In genomic region chr4:55348436-55348835, GRCh38 we compare ENCODE assay signal across 17 cellular contexts. TPM values are rescaled to one million over a fixed set of nuclear protein-coding genes. Genes with fewer than 3 reads are reported as not detected.
DNase-seq lines count a peak whose midpoint lies in the region; ATAC-seq and TF ChIP-seq lines count a peak whose summit lies in the region.
"Had no signal": no experiment of that assay in that cellular context is flagged by ENCODE, and none has a peak within 500 bp of the region (broad histone marks: within the 10 kb centered on the region; RNA-seq: fewer than 3 reads in every experiment).

No MANE protein-coding gene starts in this region.

- H3K9me3 ChIP-seq in PC-3 (ENCODE audit: low read length) (no peaks in the 10 kb centered on the region), spleen (peaks cover 0 to 4% (median 0%) of the 10 kb centered on the region in 8 donors)
- H3K9me3 ChIP-seq: A549, left ventricle myocardium inferior, MG63, right atrium auricular region, stomach had no signal

- H3K9ac ChIP-seq in PC-3 (ENCODE audit: low read length) = peak overlapping the region; percentile 42

- intact Hi-C loops in activated CD8-positive, alpha-beta T cell treated with anti-CD3 and anti-CD28 coated beads for 36 hours (cut with micrococcal nuclease) = loop anchor here (5.0 kb wide), 1 partner anchor 204 kb away; no protein-coding TSS in a partner anchor
- intact Hi-C loops in PC-3 (cut with micrococcal nuclease) = loop anchor here (1.0 to 5.0 kb wide), 7 partner anchors 10 to 519 kb away; no protein-coding TSS in a partner anchor
- intact Hi-C loops in spleen (cut with DNase I; ENCODE audit: low total_unique reads) = loop anchor here (5.0 to 10.0 kb wide), 2 partner anchors 46 to 204 kb away; partner anchors contain the start of gene TMEM165

- no peaks in the 10 kb centered on the region for H3K27me3 Mint-ChIP-seq in activated CD8-positive, alpha-beta T cell treated with anti-CD3 and anti-CD28 coated beads for 36 hours
- H3K27me3 Mint-ChIP-seq in activated CD8-positive, alpha-beta T cell treated with anti-CD3 and anti-CD28 coated beads, Interleukin-2, amount 10 ng/mL, durations not matched to agents 7 days and 5 days (ENCODE audit: low read depth) = no peaks in the 10 kb centered on the region
- H3K27me3 Mint-ChIP-seq in endothelial cell (ENCODE audit: unreplicated experiment) = no peaks in the 10 kb centered on the region
- no peaks in the 10 kb centered on the region for H3K27me3 Mint-ChIP-seq in stimulated activated naive CD8-positive, alpha-beta T cell treated with anti-CD3 and anti-CD28 coated beads, Interleukin-15, amount 100 ng/mL, for 72 hours
- H3K27me3 Mint-ChIP-seq: activated naive CD8-positive, alpha-beta T cell treated with anti-CD3 and anti-CD28 coated beads, Interleukin-2, amount 10 ng/mL, durations not matched to agents 7 days and 5 days; naive B cell had no signal

- no peak for ATAC-seq in activated CD8-positive, alpha-beta T cell treated with anti-CD3 and anti-CD28 coated beads for 36 hours
- ATAC-seq in activated CD8-positive, alpha-beta T cell treated with anti-CD3 and anti-CD28 coated beads, Interleukin-2, amount 10 ng/mL, durations not matched to agents 7 days and 5 days = no peak
- ATAC-seq in PC-3 (peak; percentile 43), GM21717 (IDR thresholded peaks at IDR 0.05; ENCODE audit: unreplicated experiment) (no peak)
- ATAC-seq in stimulated activated naive CD8-positive, alpha-beta T cell treated with anti-CD3 and anti-CD28 coated beads, Interleukin-15, amount 100 ng/mL, for 72 hours = no peak
- ATAC-seq: A549 had no signal

- H2AFZ ChIP-seq in PC-3 (ENCODE audit: low read length) = no peak overlapping the region

- CTCF ChIA-PET in activated CD8-positive, alpha-beta T cell treated with anti-CD3 and anti-CD28 coated beads for 36 hours (lab: Charles Lee) = interaction anchor here (1.1 to 4.8 kb wide), 2 partner anchors 36 to 46 kb away, joined by 3 to 28 read pairs; partner anchors contain the start of gene TMEM165
- CTCF ChIA-PET in activated CD8-positive, alpha-beta T cell treated with anti-CD3 and anti-CD28 coated beads, Interleukin-2, amount 10 ng/mL, durations not matched to agents 7 days and 5 days (lab: Charles Lee) = no interaction called here
- CTCF ChIA-PET in PC-3 (lab: Charles Lee) = no interaction called here

- no peaks in the 10 kb centered on the region for H3K9me2 ChIP-seq in PC-3 (replicated peaks; ENCODE audit: low read length)

- no peak overlapping the region for H3K27ac Mint-ChIP-seq in activated CD8-positive, alpha-beta T cell treated with anti-CD3 and anti-CD28 coated beads for 36 hours
- no peak overlapping the region for H3K27ac Mint-ChIP-seq in activated CD8-positive, alpha-beta T cell treated with anti-CD3 and anti-CD28 coated beads, Interleukin-2, amount 10 ng/mL, durations not matched to agents 7 days and 5 days
- no peak overlapping the region for H3K27ac Mint-ChIP-seq in endothelial cell (ENCODE audit: unreplicated experiment)
- no peak overlapping the region for H3K27ac Mint-ChIP-seq in stimulated activated naive CD8-positive, alpha-beta T cell treated with anti-CD3 and anti-CD28 coated beads, Interleukin-15, amount 100 ng/mL, for 72 hours
- H3K27ac Mint-ChIP-seq: activated naive CD8-positive, alpha-beta T cell treated with anti-CD3 and anti-CD28 coated beads, Interleukin-2, amount 10 ng/mL, durations not matched to agents 7 days and 5 days; naive B cell had no signal

- peak overlapping the region; percentile 83 for H3K4me3 Mint-ChIP-seq in activated CD8-positive, alpha-beta T cell treated with anti-CD3 and anti-CD28 coated beads for 36 hours
- H3K4me3 Mint-ChIP-seq in activated CD8-positive, alpha-beta T cell treated with anti-CD3 and anti-CD28 coated beads, Interleukin-2, amount 10 ng/mL, durations not matched to agents 7 days and 5 days = no peak overlapping the region
- peak overlapping the region; percentile 68 for H3K4me3 Mint-ChIP-seq in endothelial cell (ENCODE audit: unreplicated experiment)
- peak overlapping the region; percentile 18 to 92 for H3K4me3 Mint-ChIP-seq in stimulated activated naive CD8-positive, alpha-beta T cell treated with anti-CD3 and anti-CD28 coated beads, Interleukin-15, amount 100 ng/mL, for 72 hours

- WGBS in spleen, 5 donors = 86 to 92% (median 89%) methylated on average over 2 of the region's 2 CpGs

- peaks cover 25% of the 10 kb centered on the region for H3K4me1 Mint-ChIP-seq in activated CD8-positive, alpha-beta T cell treated with anti-CD3 and anti-CD28 coated beads for 36 hours (ENCODE audit: low read depth)
- H3K4me1 Mint-ChIP-seq in activated CD8-positive, alpha-beta T cell treated with anti-CD3 and anti-CD28 coated beads, Interleukin-2, amount 10 ng/mL, durations not matched to agents 7 days and 5 days (ENCODE audit: low read depth) = peaks cover 17% of the 10 kb centered on the region
- peaks cover 29% of the 10 kb centered on the region for H3K4me1 Mint-ChIP-seq in endothelial cell (ENCODE audit: unreplicated experiment)
- peaks cover 35% of the 10 kb centered on the region for H3K4me1 Mint-ChIP-seq in stimulated activated naive CD8-positive, alpha-beta T cell treated with anti-CD3 and anti-CD28 coated beads, Interleukin-15, amount 100 ng/mL, for 72 hours

- H3F3A ChIP-seq in PC-3 (ENCODE audit: low read length, unreplicated experiment) = no peaks in the 10 kb centered on the region

- H3K79me2 ChIP-seq in PC-3 (ENCODE audit: low read length) = peaks cover 25% of the 10 kb centered on the region; the same call in 1 of the 2 replicates

- TF ChIP-seq POLR2A in spleen (IDR thresholded peaks at IDR 0.05) = no peak

- peaks cover 49% of the 10 kb centered on the region for H3K4me1 ChIP-seq in PC-3 (ENCODE audit: insufficient read depth, low read length)
- H3K4me1 ChIP-seq in spleen = peaks cover 7 to 32% (median 17%) of the 10 kb centered on the region in 6 donors

- no peaks in the 10 kb centered on the region for H3K27me3 ChIP-seq in PC-3 (ENCODE audit: low read length)
- H3K27me3 ChIP-seq in spleen (replicated peaks in 1 of 7) = no peaks in the 10 kb centered on the region
- H3K27me3 ChIP-seq: MG63, right atrium auricular region, stomach had no signal

- TF ChIP-seq CTCF in activated CD8-positive, alpha-beta T cell treated with anti-CD3 and anti-CD28 coated beads for 36 hours (IDR thresholded peaks at IDR 0.05) = no peak
- TF ChIP-seq CTCF in PC-3 (conservative IDR thresholded peaks at IDR 0.05; ENCODE audit: low read depth, low read length) = no peak
- no peak for TF ChIP-seq CTCF in endothelial cell (IDR thresholded peaks at IDR 0.05; ENCODE audit: unreplicated experiment)
- TF ChIP-seq CTCF in spleen (IDR thresholded peaks at IDR 0.05 in 8 of 11, conservative IDR thresholded peaks at IDR 0.05 in 3 of 11) = no peak

- BruUV-seq in PC-3 (replicated peaks; lab: Mats Ljungman, UMichigan) = no TSS peak

- H3K4me3 ChIP-seq in PC-3 (ENCODE audit: low read length) (peak overlapping the region; percentile 23; the same call in 1 of the 2 replicates), spleen (no peak overlapping the region)
- H3K4me3 ChIP-seq: A549, left ventricle myocardium inferior, MG63, right atrium auricular region, stomach had no signal

- no peak for DNase-seq in activated CD8-positive, alpha-beta T cell treated with anti-CD3 and anti-CD28 coated beads for 36 hours
- DNase-seq in activated CD8-positive, alpha-beta T cell treated with anti-CD3 and anti-CD28 coated beads, Interleukin-2, amount 10 ng/mL, durations not matched to agents 7 days and 5 days = no peak
- DNase-seq in PC-3 (peak; percentile 91), endothelial cell (ENCODE audit: low spot score) (no peak), spleen (no peak), NCI-H128 (lab: John Stamatoyannopoulos, UW; ENCODE audit: unreplicated experiment) (no peak)
- DNase-seq in stimulated activated naive CD8-positive, alpha-beta T cell treated with anti-CD3 and anti-CD28 coated beads, Interleukin-15, amount 100 ng/mL, for 72 hours = no peak
- DNase-seq: activated CD8-positive, alpha-beta memory T cell treated with anti-CD3 and anti-CD28 coated beads for 24 hours; activated naive CD8-positive, alpha-beta T cell treated with anti-CD3 and anti-CD28 coated beads, Interleukin-2, amount 10 ng/mL, durations not matched to agents 7 days and 5 days; DMS 273 treated with DMSO at 0.1 percent for 48 hours; left ventricle myocardium inferior; MG63; naive B cell; stomach had no signal

- peak overlapping the region; percentile 79 for H3K27ac ChIP-seq in PC-3 (ENCODE audit: low read length)
- H3K27ac ChIP-seq in spleen = no peak overlapping the region
- H3K27ac ChIP-seq: A549, right atrium auricular region had no signal

- H4K20me1 ChIP-seq in PC-3 (ENCODE audit: low read length) = no peaks in the 10 kb centered on the region

- H3K9me3 Mint-ChIP-seq in activated CD8-positive, alpha-beta T cell treated with anti-CD3 and anti-CD28 coated beads for 36 hours = peaks cover 3% of the 10 kb centered on the region
- peaks cover 7% of the 10 kb centered on the region for H3K9me3 Mint-ChIP-seq in activated CD8-positive, alpha-beta T cell treated with anti-CD3 and anti-CD28 coated beads, Interleukin-2, amount 10 ng/mL, durations not matched to agents 7 days and 5 days (ENCODE audit: insufficient read depth)
- H3K9me3 Mint-ChIP-seq in endothelial cell (ENCODE audit: unreplicated experiment) = no peaks in the 10 kb centered on the region
- H3K9me3 Mint-ChIP-seq in stimulated activated naive CD8-positive, alpha-beta T cell treated with anti-CD3 and anti-CD28 coated beads, Interleukin-15, amount 100 ng/mL, for 72 hours = no peaks in the 10 kb centered on the region

- H3K36me3 ChIP-seq in PC-3 (ENCODE audit: low read depth, low read length) (no peaks in the 10 kb centered on the region), spleen (peaks cover 0 to 5% (median 0%) of the 10 kb centered on the region in 6 donors)
- H3K36me3 ChIP-seq: MG63, right atrium auricular region had no signal

- peak overlapping the region; percentile 96 for H3K4me2 ChIP-seq in PC-3 (ENCODE audit: low read length)
- H3K4me2 ChIP-seq: A549 had no signal

- H3K36me3 Mint-ChIP-seq in activated CD8-positive, alpha-beta T cell treated with anti-CD3 and anti-CD28 coated beads for 36 hours (ENCODE audit: low read depth) = peaks cover 12% of the 10 kb centered on the region
- H3K36me3 Mint-ChIP-seq in activated CD8-positive, alpha-beta T cell treated with anti-CD3 and anti-CD28 coated beads, Interleukin-2, amount 10 ng/mL, durations not matched to agents 7 days and 5 days (ENCODE audit: low read depth) = peaks cover 7% of the 10 kb centered on the region
- H3K36me3 Mint-ChIP-seq in endothelial cell (ENCODE audit: low read depth, unreplicated experiment) = peaks cover 19% of the 10 kb centered on the region

- POLR2A ChIA-PET in activated CD8-positive, alpha-beta T cell treated with anti-CD3 and anti-CD28 coated beads for 36 hours (lab: Charles Lee) = no interaction called here
- POLR2A ChIA-PET in activated CD8-positive, alpha-beta T cell treated with anti-CD3 and anti-CD28 coated beads, Interleukin-2, amount 10 ng/mL, durations not matched to agents 7 days and 5 days (lab: Charles Lee) = no interaction called here
- POLR2A ChIA-PET in PC-3 (lab: Charles Lee; ENCODE audit: unreplicated experiment) = no interaction called here

RNA-seq across cellular contexts. Expression of gene SRD5A3, which starts 2.4 kb away (rescaled TPM):
- 10 to 100 TPM; 12.9 to 15.9 TPM for total RNA-seq in activated CD8-positive, alpha-beta T cell treated with anti-CD3 and anti-CD28 coated beads for 36 hours
- 1 to 10 TPM; 6.5 to 8.6 TPM for total RNA-seq in activated CD8-positive, alpha-beta T cell treated with anti-CD3 and anti-CD28 coated beads, Interleukin-2, amount 10 ng/mL, durations not matched to agents 7 days and 5 days
- total RNA-seq in PC-3 (2014; rRNA removed) (15.2 and 24.0 TPM in 2 replicates), endothelial cell (ENCODE audit: unreplicated experiment) (74.2 TPM), spleen (10 to 100 TPM in 1 of 7 donors, 1 to 10 TPM in 6; 2.8 to 11.1 (median 6.2) TPM)
- polyA plus RNA-seq in spleen = 1 to 10 TPM; 4.4 to 7.4 (median 5.7) TPM

RNA-seq across cellular contexts. Expression of gene TMEM165, which starts 47.3 kb away (rescaled TPM):
- 10 to 100 TPM; 46.6 to 46.9 TPM for total RNA-seq in activated CD8-positive, alpha-beta T cell treated with anti-CD3 and anti-CD28 coated beads for 36 hours
- 10 to 100 TPM; 66.2 to 68.7 TPM for total RNA-seq in activated CD8-positive, alpha-beta T cell treated with anti-CD3 and anti-CD28 coated beads, Interleukin-2, amount 10 ng/mL, durations not matched to agents 7 days and 5 days
- total RNA-seq in PC-3 (2014; rRNA removed) (146 and 148 TPM in 2 replicates), endothelial cell (ENCODE audit: unreplicated experiment) (197 TPM), spleen (100 to 1,000 TPM in 6 of 7 donors, 10 to 100 TPM in 1; 94.8 to 193 (median 160) TPM)
- polyA plus RNA-seq in spleen = 10 to 100 TPM; 54.3 to 60.3 (median 54.7) TPM
